Comparison of ENCODE assay signal across 29 cellular contexts in genomic region chr10:64682043-64682442, GRCh38.
A peak's percentile ranks its signal among the peaks of the same experiment; 100 is the strongest.
DNase-seq lines count a peak whose midpoint lies in the region; ATAC-seq and TF ChIP-seq lines count a peak whose summit lies in the region.
"Had no signal": no experiment of that assay in that cellular context is flagged by ENCODE, and none has a peak within 500 bp of the region (broad histone marks: within the 10 kb centered on the region; RNA-seq: fewer than 3 reads in every experiment).

No MANE protein-coding gene starts in this region.

- no peak for TF ChIP-seq CTCF in choroid plexus epithelial cell (conservative IDR thresholded peaks at IDR 0.05; ENCODE audit: low read depth, low read length)
- no peak for TF ChIP-seq CTCF in endothelial cell (IDR thresholded peaks at IDR 0.05; ENCODE audit: unreplicated experiment)

- H3K27me3 ChIP-seq in MG63, result no peaks in the 10 kb centered on the region
- H3K27me3 ChIP-seq: heart right ventricle, left lung, thyroid gland had no signal

- DNase-seq in ACHN (peak; percentile 4), MG63 (peak; percentile 0), choroid plexus epithelial cell (ENCODE audit: low read depth) (peak; percentile 0), kidney tubule cell (ENCODE audit: low spot score) (peak; percentile 88), endothelial cell (ENCODE audit: low spot score) (no peak), NCI-H1105 (lab: John Stamatoyannopoulos, UW) (no peak)
- DNase-seq in natural killer cell treated with Interleukin-12 subunit alpha and Interleukin-12 subunit beta and Interleukin-15 and Interleukin-18, amount 100 ng/mL, for 72 hours (ENCODE audit: low spot score), result no peak
- DNase-seq: activated CD4-positive, alpha-beta T cell treated with anti-CD3 and anti-CD28 coated beads, Interleukin-2, amount 10 ng/mL, durations not matched to agents 24 days and 14 days; activated gamma-delta T cell treated with Interleukin-2 at 50 U/mL for 16 hours; activated T-cell treated with anti-CD3 and anti-CD28 coated beads, Interleukin-2, amount 50 U/mL, for 4 hours; CD8-positive, alpha-beta T cell; DMS 273 treated with DMSO at 0.1 percent for 48 hours; heart right ventricle; IMR-90; left lung; naive B cell; NCI-H1092 treated with DMSO at 0.1 percent for 48 hours; NCI-H1930; NCI-H526; NK-92 treated with Interleukin-12 subunit alpha and Interleukin-12 subunit beta, amount 100 ng/mL, for 24 hours; nucleus accumbens; psoas muscle; SHP77 treated with DMSO at 0.1 percent for 48 hours; T-helper 9 cell; thyroid gland had no signal

- no peak for ATAC-seq in GM21529 (IDR thresholded peaks at IDR 0.05; ENCODE audit: unreplicated experiment)
- no peak for ATAC-seq in natural killer cell treated with Interleukin-12 subunit alpha and Interleukin-12 subunit beta and Interleukin-15 and Interleukin-18, amount 100 ng/mL, for 72 hours
- ATAC-seq: A549; activated T-cell treated with anti-CD3 and anti-CD28 coated beads, Interleukin-2, amount 50 U/mL, for 4 hours; CD8-positive, alpha-beta T cell; heart right ventricle; left lung; psoas muscle had no signal

- no peaks in the 10 kb centered on the region for H3K36me3 ChIP-seq in MG63
- H3K36me3 ChIP-seq: heart right ventricle, left lung, thyroid gland had no signal

- no peaks in the 10 kb centered on the region for H3K4me1 Mint-ChIP-seq in endothelial cell (ENCODE audit: unreplicated experiment)
- no peaks in the 10 kb centered on the region for H3K4me1 Mint-ChIP-seq in natural killer cell treated with Interleukin-12 subunit alpha and Interleukin-12 subunit beta and Interleukin-15 and Interleukin-18, amount 100 ng/mL, for 72 hours (ENCODE audit: low read depth in 2 of 2)
- H3K4me1 Mint-ChIP-seq: activated CD4-positive, alpha-beta T cell treated with anti-CD3 and anti-CD28 coated beads, Interleukin-2, amount 10 ng/mL, durations not matched to agents 24 days and 14 days; naive B cell had no signal

- H3K27me3 Mint-ChIP-seq in endothelial cell (ENCODE audit: unreplicated experiment), result no peaks in the 10 kb centered on the region
- H3K27me3 Mint-ChIP-seq in natural killer cell treated with Interleukin-12 subunit alpha and Interleukin-12 subunit beta and Interleukin-15 and Interleukin-18, amount 100 ng/mL, for 72 hours, result no peaks in the 10 kb centered on the region
- H3K27me3 Mint-ChIP-seq: activated CD4-positive, alpha-beta T cell treated with anti-CD3 and anti-CD28 coated beads, Interleukin-2, amount 10 ng/mL, durations not matched to agents 24 days and 14 days; naive B cell; stimulated activated naive CD8-positive, alpha-beta T cell treated with anti-CD3 and anti-CD28 coated beads, Interleukin-15, Interleukin-2, amounts not matched to agents 100 ng/mL and 50 ng/mL, for 24 hours had no signal

- no peaks in the 10 kb centered on the region for H3K9me3 ChIP-seq in MG63
- H3K9me3 ChIP-seq: A549, psoas muscle, thyroid gland had no signal

- in situ Hi-C loops in ACHN (cut with HindIII; ENCODE audit: low pct_ligation_motif_present, low pct_unique_long_range_greater_than_20kb, low sequenced_read_pairs), result no loop called here

- no peaks in the 10 kb centered on the region for H3K36me3 Mint-ChIP-seq in endothelial cell (ENCODE audit: low read depth, unreplicated experiment)
- peaks cover 6% of the 10 kb centered on the region for H3K36me3 Mint-ChIP-seq in natural killer cell treated with Interleukin-12 subunit alpha and Interleukin-12 subunit beta and Interleukin-15 and Interleukin-18, amount 100 ng/mL, for 72 hours
- H3K36me3 Mint-ChIP-seq: CD8-positive, alpha-beta T cell; naive B cell had no signal

- H3K9me3 Mint-ChIP-seq in endothelial cell (ENCODE audit: unreplicated experiment), result no peaks in the 10 kb centered on the region
- H3K9me3 Mint-ChIP-seq in natural killer cell treated with Interleukin-12 subunit alpha and Interleukin-12 subunit beta and Interleukin-15 and Interleukin-18, amount 100 ng/mL, for 72 hours, result peaks cover 13% of the 10 kb centered on the region
- H3K9me3 Mint-ChIP-seq: activated CD4-positive, alpha-beta T cell treated with anti-CD3 and anti-CD28 coated beads, Interleukin-2, amount 10 ng/mL, durations not matched to agents 24 days and 14 days had no signal

- H3K27ac Mint-ChIP-seq in endothelial cell (ENCODE audit: unreplicated experiment), result no peak overlapping the region
- H3K27ac Mint-ChIP-seq in natural killer cell treated with Interleukin-12 subunit alpha and Interleukin-12 subunit beta and Interleukin-15 and Interleukin-18, amount 100 ng/mL, for 72 hours, result no peak overlapping the region
- H3K27ac Mint-ChIP-seq: activated CD4-positive, alpha-beta T cell treated with anti-CD3 and anti-CD28 coated beads, Interleukin-2, amount 10 ng/mL, durations not matched to agents 24 days and 14 days; CD8-positive, alpha-beta T cell; naive B cell; stimulated activated naive CD8-positive, alpha-beta T cell treated with anti-CD3 and anti-CD28 coated beads, Interleukin-15, Interleukin-2, amounts not matched to agents 100 ng/mL and 50 ng/mL, for 24 hours had no signal

- H3K4me3 ChIP-seq in MG63, result no peak overlapping the region
- H3K4me3 ChIP-seq in choroid plexus epithelial cell (ENCODE audit: low read depth, low read length), result no peak overlapping the region
- H3K4me3 ChIP-seq: A549, heart right ventricle, left lung, psoas muscle, skin epidermis, thyroid gland had no signal

- H3K4me3 Mint-ChIP-seq in endothelial cell (ENCODE audit: unreplicated experiment), result no peak overlapping the region
- no peak overlapping the region for H3K4me3 Mint-ChIP-seq in natural killer cell treated with Interleukin-12 subunit alpha and Interleukin-12 subunit beta and Interleukin-15 and Interleukin-18, amount 100 ng/mL, for 72 hours
- H3K4me3 Mint-ChIP-seq: activated CD4-positive, alpha-beta T cell treated with anti-CD3 and anti-CD28 coated beads, Interleukin-2, amount 10 ng/mL, durations not matched to agents 24 days and 14 days; activated T-cell treated with anti-CD3 and anti-CD28 coated beads, Interleukin-2, amount 50 U/mL, for 4 hours; CD8-positive, alpha-beta T cell; naive B cell; stimulated activated naive CD8-positive, alpha-beta T cell treated with anti-CD3 and anti-CD28 coated beads, Interleukin-15, Interleukin-2, amounts not matched to agents 100 ng/mL and 50 ng/mL, for 24 hours had no signal

Comparison
In these comparisons a context has a peak if more than half of its experiments do, and no peak if none do; other contexts are left out.
1. DNase-seq: peak in ACHN (single experiment), MG63 (single experiment), choroid plexus epithelial cell (single experiment) and kidney tubule cell (single experiment); none in endothelial cell (single experiment), NCI-H1105 (single experiment) and natural killer cell treated with Interleukin-12 subunit alpha and Interleukin-12 subunit beta and Interleukin-15 and Interleukin-18, amount 100 ng/mL, for 72 hours (single experiment).